ENCODE assay signal across 11 cellular contexts in genomic region chr1:183912265-183912886, GRCh38.
A peak's percentile ranks its signal among the peaks of the same experiment; 100 is the strongest.
DNase-seq lines count a peak whose midpoint lies in the region; ATAC-seq and TF ChIP-seq lines count a peak whose summit lies in the region.
"Had no signal": no experiment of that assay in that cellular context is flagged by ENCODE, and none has a peak within 500 bp of the region (broad histone marks: within the 10 kb centered on the region; RNA-seq: fewer than 3 reads in every experiment).

No MANE protein-coding gene starts in this region.

- H3K27me3 ChIP-seq in esophagus muscularis mucosa (no peaks in the 10 kb centered on the region), neural progenitor cell (no peaks in the 10 kb centered on the region)

- no peaks in the 10 kb centered on the region for H3K79me2 ChIP-seq in neural progenitor cell (ENCODE audit: low read depth)

- ATAC-seq in GM18861 (IDR thresholded peaks at IDR 0.05; ENCODE audit: unreplicated experiment) (peak; percentile 63), GM21717 (IDR thresholded peaks at IDR 0.05; ENCODE audit: unreplicated experiment) (peak; percentile 62), HG03354 (IDR thresholded peaks at IDR 0.05; ENCODE audit: poor library complexity, severe bottlenecking, unreplicated experiment) (peak; percentile 55)
- ATAC-seq: stimulated activated naive CD8-positive, alpha-beta T cell treated with anti-CD3 and anti-CD28 coated beads, Interleukin-15, Interleukin-2, amounts not matched to agents 100 U/mL and 50 U/mL, for 24 hours had no signal

- no peaks in the 10 kb centered on the region for H3F3A ChIP-seq in neural progenitor cell (ENCODE audit: low read depth)

- no peak overlapping the region for H2AFZ ChIP-seq in neural progenitor cell (replicated peaks)

- H3K4me3 Mint-ChIP-seq in neural progenitor cell = no peak overlapping the region

- H3K36me3 ChIP-seq in esophagus muscularis mucosa (peaks cover 10 to 78% (median 52%) of the 10 kb centered on the region in 4 donors), neural progenitor cell (no peaks in the 10 kb centered on the region)

- no peaks in the 10 kb centered on the region for H3K9me3 ChIP-seq in esophagus muscularis mucosa
- no peaks in the 10 kb centered on the region for H3K9me3 ChIP-seq in neural progenitor cell (ENCODE audit: low read depth)

- H3K27ac ChIP-seq in esophagus muscularis mucosa (replicated peaks in 1 of 4) (peak overlapping the region in 3 of 4 donors; percentile 9 to 37 (median 20)), neural progenitor cell (no peak overlapping the region)

- H3K36me3 Mint-ChIP-seq in neural progenitor cell = peaks cover 60% of the 10 kb centered on the region

- intact Hi-C loops in esophagus muscularis mucosa (cut with DNase I) = no loop called here

- H3K4me1 Mint-ChIP-seq in neural progenitor cell = peaks cover 11% of the 10 kb centered on the region

- H3K4me3 ChIP-seq in esophagus muscularis mucosa (no peak overlapping the region), neural progenitor cell (no peak overlapping the region)
- H3K4me3 ChIP-seq: smooth muscle cell had no signal

- H3K27ac Mint-ChIP-seq in neural progenitor cell = no peak overlapping the region

- H3K4me2 ChIP-seq in neural progenitor cell = no peak overlapping the region

- no peaks in the 10 kb centered on the region for H4K20me1 ChIP-seq in neural progenitor cell (ENCODE audit: low read depth)

- H3K9ac ChIP-seq in neural progenitor cell = no peak overlapping the region

- 95% methylated on average over 5 of the region's 5 CpGs for WGBS in esophagus muscularis mucosa

- peaks cover 2% of the 10 kb centered on the region for H3K27me3 Mint-ChIP-seq in neural progenitor cell (ENCODE audit: insufficient read depth, low read depth)

- no peak for TF ChIP-seq EP300 in esophagus muscularis mucosa (IDR thresholded peaks at IDR 0.05)

- TF ChIP-seq CTCF in esophagus muscularis mucosa (IDR thresholded peaks at IDR 0.05) = no peak
- TF ChIP-seq CTCF in neural progenitor cell (IDR thresholded peaks at IDR 0.05) = no peak

- TF ChIP-seq POLR2A in esophagus muscularis mucosa (IDR thresholded peaks at IDR 0.05; ENCODE audit: low read depth) = no peak

- DNase-seq in esophagus muscularis mucosa (ENCODE audit: extremely low spot score) = no peak
- no peak for DNase-seq in NCI-H2029 (lab: John Stamatoyannopoulos, UW)
- DNase-seq in HuH-7.5 (ENCODE audit: low spot score) = no peak
- no peak for DNase-seq in neural progenitor cell (ENCODE audit: low spot score)
- DNase-seq in NOMO-1 treated with dmso at 0.1 percent for 144 hours (lab: John Stamatoyannopoulos, UW; ENCODE audit: unreplicated experiment) = no peak
- DNase-seq: HCEC 1CT; stimulated activated naive CD8-positive, alpha-beta T cell treated with anti-CD3 and anti-CD28 coated beads, Interleukin-15, Interleukin-2, amounts not matched to agents 100 U/mL and 50 U/mL, for 24 hours had no signal

- H3K9me3 Mint-ChIP-seq in neural progenitor cell = no peaks in the 10 kb centered on the region

- H3K4me1 ChIP-seq in esophagus muscularis mucosa (peaks cover 8 to 44% (median 30%) of the 10 kb centered on the region in 4 donors), neural progenitor cell (peaks cover under 1% of the 10 kb centered on the region)
